Comparison of ENCODE assay signal across 1 cellular context in genomic region chr4:144572660-144573059, GRCh38.
TF ChIP-seq lines count a peak whose summit lies in the region.

No MANE protein-coding gene starts in this region.

TF ChIP-seq in GM23338, 12 proteins besides CTCF, POLR2A, EP300 and RAD21:
- TF ChIP-seq REST (IDR thresholded peaks at IDR 0.05; ENCODE audit: unreplicated experiment) (no peak), NANOG (IDR thresholded peaks at IDR 0.05; ENCODE audit: borderline replicate concordance) (no peak), EZH2 (IDR thresholded peaks at IDR 0.05; ENCODE audit: low read depth, unreplicated experiment) (no peak), ZNF462 (CRISPR knock-in tag; IDR thresholded peaks at IDR 0.05) (no peak), ZNF114 (CRISPR knock-in tag; IDR thresholded peaks at IDR 0.05) (no peak), ETS1 (IDR thresholded peaks at IDR 0.05) (no peak), ZNF331 (CRISPR knock-in tag; IDR thresholded peaks at IDR 0.05; ENCODE audit: low read depth) (no peak), CREB1 (CRISPR knock-in tag; IDR thresholded peaks at IDR 0.05; ENCODE audit: low read depth) (no peak), STAT1 (IDR thresholded peaks at IDR 0.05; ENCODE audit: unreplicated experiment) (no peak), JUNB (IDR thresholded peaks at IDR 0.05; ENCODE audit: unreplicated experiment) (no peak), POLR2AphosphoS5 (IDR thresholded peaks at IDR 0.05; ENCODE audit: low read depth) (no peak), EZH2phosphoT487 (IDR thresholded peaks at IDR 0.05; ENCODE audit: unreplicated experiment) (no peak)
